ENCODE assay signal across 8 cellular contexts in genomic region chr3:119239421-119239820, GRCh38. TPM values are rescaled to one million over a fixed set of nuclear protein-coding genes. Genes with fewer than 3 reads are reported as not detected.
DNase-seq lines count a peak whose midpoint lies in the region; TF ChIP-seq lines count a peak whose summit lies in the region.

No MANE protein-coding gene starts in this region.

- H3K9me3 ChIP-seq in SU-DHL-6 (ENCODE audit: insufficient read depth, low read length) = no peaks in the 10 kb centered on the region
- no peaks in the 10 kb centered on the region for H3K9me3 ChIP-seq in spleen

- 29 to 37% (median 30%) methylated on average over 3 of the region's 3 CpGs for WGBS in spleen, 5 donors

- no peaks in the 10 kb centered on the region for H4K20me1 ChIP-seq in SU-DHL-6 (ENCODE audit: low read depth, low read length)

- TF ChIP-seq CTCF in SU-DHL-6 (IDR thresholded peaks at IDR 0.05; ENCODE audit: insufficient read depth, low read length, poor library complexity, severe bottlenecking) = no peak
- no peak for TF ChIP-seq CTCF in fibroblast of villous mesenchyme (IDR thresholded peaks at IDR 0.05; ENCODE audit: insufficient read depth, low read depth, low read length)
- TF ChIP-seq CTCF in spleen (IDR thresholded peaks at IDR 0.05 in 8 of 11, conservative IDR thresholded peaks at IDR 0.05 in 3 of 11) = no peak

- no peaks in the 10 kb centered on the region for H3K9me2 ChIP-seq in SU-DHL-6 (replicated peaks; ENCODE audit: insufficient read depth, low read length)

- peaks cover 23 to 66% (median 44%) of the 10 kb centered on the region in 6 donors for H3K4me1 ChIP-seq in spleen

- TF ChIP-seq POLR2A in spleen (IDR thresholded peaks at IDR 0.05) = no peak

- H3K27ac ChIP-seq in SU-DHL-6 (ENCODE audit: low read depth, low read length) (no peak overlapping the region), spleen (peak overlapping the region in 6 of 8 donors; percentile 92 to 96 (median 94))

- H3K4me2 ChIP-seq in SU-DHL-6 (ENCODE audit: low read depth, low read length, poor library complexity, severe bottlenecking) = peak overlapping the region; percentile 92

- H3K4me3 ChIP-seq in SU-DHL-6 (ENCODE audit: insufficient read depth, low read length, poor library complexity, severe bottlenecking) (peak overlapping the region; percentile 70), fibroblast of villous mesenchyme (ENCODE audit: low read depth, low read length) (peak overlapping the region; percentile 78), spleen (peak overlapping the region in 7 of 8 donors; percentile 68 to 89 (median 72))

- H2AFZ ChIP-seq in SU-DHL-6 (ENCODE audit: low read depth, low read length, severe bottlenecking) = peak overlapping the region; percentile 98

- DNase-seq in DMS 273 (lab: John Stamatoyannopoulos, UW; ENCODE audit: unreplicated experiment) = peak; percentile 44
- no peak for DNase-seq in DMS 273 treated with DMSO at 0.1 percent for 48 hours (lab: John Stamatoyannopoulos, UW)
- peak; percentile 37 for DNase-seq in fibroblast of villous mesenchyme (ENCODE audit: low read depth)
- no peak for DNase-seq in spleen
- DNase-seq in GM19238 (ENCODE audit: insufficient read length, low spot score) = no peak
- DNase-seq in SW 1271 (lab: John Stamatoyannopoulos, UW) = no peak
- DNase-seq in hepatic stellate cell (ENCODE audit: low spot score) = no peak

- peaks cover 22% of the 10 kb centered on the region for H3K79me2 ChIP-seq in SU-DHL-6 (ENCODE audit: insufficient read depth, low read length)

- peak overlapping the region; percentile 75 for H3K9ac ChIP-seq in SU-DHL-6 (ENCODE audit: low read length)

- intact Hi-C loops in spleen (cut with DNase I; ENCODE audit: low total_unique reads) = no loop called here

- peaks cover 6% of the 10 kb centered on the region for H3F3A ChIP-seq in SU-DHL-6 (ENCODE audit: insufficient read depth)

- no peaks in the 10 kb centered on the region for H3K27me3 ChIP-seq in SU-DHL-6 (ENCODE audit: low read length)
- no peaks in the 10 kb centered on the region for H3K27me3 ChIP-seq in spleen (replicated peaks in 1 of 7)

- H3K36me3 ChIP-seq in SU-DHL-6 (ENCODE audit: low read length) (peaks cover 13% of the 10 kb centered on the region; the same call in 1 of the 2 replicates), spleen (peaks cover 0 to 26% (median 10%) of the 10 kb centered on the region in 6 donors)

RNA-seq across cellular contexts. Expression of gene B4GALT4, which starts 1.3 kb away (rescaled TPM):
- total RNA-seq in fibroblast of villous mesenchyme = 28.3 and 47.5 TPM in 2 replicates
- total RNA-seq in spleen = 10 to 100 TPM; 13.6 to 26.2 (median 15.4) TPM
- polyA plus RNA-seq in spleen = 1 to 10 TPM; 7.6 to 8.2 (median 7.7) TPM

RNA-seq across cellular contexts. Expression of gene ARHGAP31, which starts 54.8 kb away (rescaled TPM):
- total RNA-seq in fibroblast of villous mesenchyme (15.1 and 15.5 TPM in 2 replicates), spleen (10 to 100 TPM; 23.6 to 38.0 (median 29.1) TPM)
- 1 to 10 TPM; 2.0 to 5.2 (median 2.3) TPM for polyA plus RNA-seq in spleen

Comparison
In these comparisons a context has a peak if more than half of its experiments do, and no peak if none do; other contexts are left out.
1. DNase-seq: peak in DMS 273 (single experiment) and fibroblast of villous mesenchyme (single experiment); none in DMS 273 treated with DMSO at 0.1 percent for 48 hours (single experiment), spleen (single experiment), GM19238 (single experiment), SW 1271 (0 of 2) and hepatic stellate cell (single experiment).
2. Peak in every context shown above with its lines, with median percentiles within 50 percentile points of each other: H3K4me3 ChIP-seq.